Comparison of ENCODE assay signal across 10 cellular contexts in genomic region chr1:92502247-92502646, GRCh38. TPM values are rescaled to one million over a fixed set of nuclear protein-coding genes. Genes with fewer than 3 reads are reported as not detected.
DNase-seq lines count a peak whose midpoint lies in the region; ATAC-seq and TF ChIP-seq lines count a peak whose summit lies in the region.
"Had no signal": no experiment of that assay in that cellular context is flagged by ENCODE, and none has a peak within 500 bp of the region (broad histone marks: within the 10 kb centered on the region; RNA-seq: fewer than 3 reads in every experiment).

No MANE protein-coding gene starts in this region.

- TF ChIP-seq CTCF in GM12865 (IDR thresholded peaks at IDR 0.05; ENCODE audit: insufficient read depth, low read depth, low read length, missing control alignments) (no peak), chondrocyte (IDR thresholded peaks at IDR 0.05) (no peak)

- peaks cover 16% of the 10 kb centered on the region for H3K4me1 Mint-ChIP-seq in chondrocyte (ENCODE audit: low read depth)

- H3K4me3 ChIP-seq in GM12865 (ENCODE audit: low read depth, low read length), result no peak overlapping the region
- H3K4me3 ChIP-seq: K562 had no signal

- H3K36me3 Mint-ChIP-seq in chondrocyte (ENCODE audit: low read depth), result peaks cover 2% of the 10 kb centered on the region

- ATAC-seq in GM21367 (IDR thresholded peaks at IDR 0.05; ENCODE audit: unreplicated experiment), result peak; percentile 53
- ATAC-seq in HG03460 (IDR thresholded peaks at IDR 0.05; ENCODE audit: unreplicated experiment), result peak; percentile 57

- H3K27ac Mint-ChIP-seq in chondrocyte (ENCODE audit: unreplicated experiment), result peak overlapping the region; percentile 38

- H3K4me3 Mint-ChIP-seq in chondrocyte (ENCODE audit: unreplicated experiment), result no peak overlapping the region

- peak; percentile 49 for DNase-seq in GM12865 (ENCODE audit: low read depth)
- no peak for DNase-seq in chondrocyte (ENCODE audit: low spot score)
- no peak for DNase-seq in NCI-H187 treated with DMSO at 0.1 percent for 48 hours (lab: John Stamatoyannopoulos, UW)
- no peak for DNase-seq in ecto neural progenitor cell (ENCODE audit: low spot score)
- no peak for DNase-seq in posterior cingulate gyrus
- DNase-seq in SKM-1 (lab: John Stamatoyannopoulos, UW; ENCODE audit: unreplicated experiment), result no peak

- no peaks in the 10 kb centered on the region for H3K9me3 Mint-ChIP-seq in chondrocyte (ENCODE audit: low read depth)

- H3K27me3 Mint-ChIP-seq in chondrocyte (ENCODE audit: low read depth), result no peaks in the 10 kb centered on the region

- intact Hi-C loops in posterior cingulate gyrus (cut with DNase I), result no loop called here

RNA-seq across cellular contexts. Expression of gene GFI1, which starts 15.5 kb away (rescaled TPM):
- 0.15 TPM in 1 of 3 replicates, not detected in the others for total RNA-seq in chondrocyte
- total RNA-seq: lung microvascular endothelial cell had no signal
